Comparison of ENCODE assay signal across 1 cellular context in the genomic region with DNA sequence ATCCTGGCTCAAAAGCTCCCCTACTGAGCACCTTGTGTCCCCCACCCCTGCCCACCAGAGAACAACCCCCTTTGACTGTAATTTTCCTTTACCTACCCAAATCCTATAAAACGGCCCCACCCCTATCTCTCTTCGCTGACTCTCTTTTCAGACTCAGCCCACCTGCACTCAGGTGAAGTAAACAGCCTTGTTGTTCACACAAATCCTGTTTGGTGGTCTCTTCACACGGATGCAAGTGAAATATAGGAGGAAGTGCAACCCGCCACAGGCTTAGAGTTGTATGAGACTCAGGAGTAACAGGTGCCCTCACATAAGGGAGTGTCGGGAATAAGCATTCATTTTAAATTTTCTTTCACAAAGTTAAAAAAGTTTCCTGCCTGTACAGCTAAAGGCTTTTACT.
TF ChIP-seq lines count a peak whose summit lies in the region.

No MANE protein-coding gene starts in this region.

TF ChIP-seq in GM23338, 12 proteins besides CTCF, POLR2A, EP300 and RAD21:
- peak; percentile 55; the same call in 1 of the 2 replicates for TF ChIP-seq POLR2AphosphoS5 (IDR thresholded peaks at IDR 0.05; ENCODE audit: low read depth)
